Comparison of ENCODE assay signal across 31 cellular contexts in the genomic region with DNA sequence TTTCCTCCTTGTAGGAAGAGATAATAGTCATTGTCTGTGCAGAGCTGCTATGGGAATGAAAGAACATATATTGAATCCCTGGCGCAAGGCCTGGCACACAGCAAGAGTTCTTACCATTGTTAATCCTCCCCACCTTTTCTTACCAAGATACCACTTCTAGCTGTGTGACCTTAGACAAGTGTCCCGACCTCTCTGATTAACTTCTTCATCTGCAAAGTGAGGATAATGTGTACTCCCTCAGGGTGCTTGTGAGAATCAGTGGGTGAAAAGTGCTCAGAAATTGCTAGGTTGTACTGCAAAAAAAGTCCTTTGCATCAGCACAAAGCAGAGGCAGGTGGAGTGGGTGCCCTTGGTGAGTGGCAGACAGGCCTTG. TPM values are rescaled to one million over a fixed set of nuclear protein-coding genes. Genes with fewer than 3 reads are reported as not detected.
DNase-seq lines count a peak whose midpoint lies in the region; ATAC-seq, FAIRE-seq and TF ChIP-seq lines count a peak whose summit lies in the region.
"Had no signal": no experiment of that assay in that cellular context is flagged by ENCODE, and none has a peak within 500 bp of the region (broad histone marks: within the 10 kb centered on the region; RNA-seq: fewer than 3 reads in every experiment).

No MANE protein-coding gene starts in this region.

- TF ChIP-seq CTCF in K562 (IDR thresholded peaks at IDR 0.05 in 2 of 3, conservative IDR thresholded peaks at IDR 0.05 in 1 of 3; ENCODE audit: insufficient read depth in 2 of 3, low read depth in 1 of 3, low read length in 3 of 3) = no peak

- DNase-seq in HTR-8/SVneo (ENCODE audit: insufficient read length, low spot score) (no peak), K562 (ENCODE audit: extremely low read depth in 1 of 4, low spot score in 3 of 4) (no peak), trophoblast cell (no peak), NCI-H2029 (lab: John Stamatoyannopoulos, UW) (no peak), NCI-H748 (lab: John Stamatoyannopoulos, UW; ENCODE audit: unreplicated experiment) (no peak)
- DNase-seq: activated CD4-positive, alpha-beta T cell treated with anti-CD3 and anti-CD28 coated beads, Interleukin-2, amount 50 U/mL, for 48 hours; activated CD8-positive, alpha-beta memory T cell treated with anti-CD3 and anti-CD28 coated beads, Interleukin-2, amount 50 U/mL, for 4 hours; anterior cingulate cortex; Calu3; effector CD8-positive, alpha-beta T cell; H9; heart right ventricle; KBM-7; MG63; mucosa of descending colon; NCI-H748 treated with DMSO at 0.1 percent for 48 hours; ovary; right cardiac atrium; spleen; substantia nigra; upper lobe of right lung had no signal

- H2BK5ac ChIP-seq in trophoblast cell (ENCODE audit: low read depth, low read length, poor library complexity) = no peak overlapping the region

- H3K9ac ChIP-seq in K562 (ENCODE audit: insufficient read depth in 1 of 2, low read depth in 2 of 2, low read length in 2 of 2) (no peak overlapping the region; a peak in 1 of 4 replicates), trophoblast cell (ENCODE audit: low read length) (no peak overlapping the region)

- in situ Hi-C loops in K562 (cut with MboI) = no loop called here

- H2BK120ac ChIP-seq in trophoblast cell (ENCODE audit: insufficient read depth, low read length, poor library complexity) = no peak overlapping the region

- peaks cover 15% of the 10 kb centered on the region for H3K79me1 ChIP-seq in trophoblast cell (ENCODE audit: low read length)

- intact Hi-C loops in K562 (cut with micrococcal nuclease) = no loop called here

- H3K23ac ChIP-seq in trophoblast cell (ENCODE audit: low read length) = no peak overlapping the region

- no peak overlapping the region for H4K12ac ChIP-seq in trophoblast cell (ENCODE audit: low read depth, low read length)

- no TSS peak for BruUV-seq in K562 (replicated peaks; lab: Mats Ljungman, UMichigan)

- no peaks in the 10 kb centered on the region for H3K9me1 ChIP-seq in K562 (ENCODE audit: control insufficient read depth, insufficient read depth, low read length)

- no peak overlapping the region for H3K4ac ChIP-seq in trophoblast cell (ENCODE audit: low read depth, low read length)

- no peaks in the 10 kb centered on the region for H4K20me1 ChIP-seq in K562 (replicated peaks; ENCODE audit: control insufficient read depth, insufficient read depth, low read length)

- CTCF ChIA-PET in K562 (lab: Yijun Ruan, JAX; ENCODE audit: low intra/inter-chr PET ratio) = no interaction called here

- POLR2A ChIA-PET in K562 (lab: Yijun Ruan, JAX) = interaction anchor here (1.2 to 3.3 kb wide), 5 partner anchors 9 to 150 kb away, joined by 3 to 13 read pairs (median 6); partner anchors contain the start of gene CFL1

- no peak overlapping the region for H2BK12ac ChIP-seq in trophoblast cell (ENCODE audit: low read length)

- peak; percentile 57 for FAIRE-seq in HTR-8/SVneo (lab: Jason Lieb, UNC)
- no peak for FAIRE-seq in K562 (lab: Jason Lieb, UNC)
- FAIRE-seq: colon, TTC549 had no signal

- 44% methylated on average over 2 of the region's 2 CpGs for WGBS in K562 (ENCODE audit: insufficient coverage, low coverage, missing lambda C conversion rate)
- no CpG with 5 or more reads among the region's 2 CpGs for WGBS in trophoblast cell (ENCODE audit: extremely low coverage, insufficient coverage, insufficient read length)

- H3K27ac ChIP-seq in K562 (ENCODE audit: extremely low read depth, low read depth, low read length) (no peak overlapping the region), trophoblast cell (ENCODE audit: low read depth, low read length) (no peak overlapping the region)
- H3K27ac ChIP-seq: C4-2B, esophagus muscularis mucosa, foreskin keratinocyte, heart right ventricle, ovary, upper lobe of right lung had no signal

- H2AFZ ChIP-seq in K562 (ENCODE audit: low read depth, low read length) = no peak overlapping the region
- no peak overlapping the region for H2AFZ ChIP-seq in trophoblast cell (ENCODE audit: insufficient read depth, low read length, poor library complexity)

- no peak overlapping the region for H4K8ac ChIP-seq in trophoblast cell (ENCODE audit: low read depth, low read length)

- H2AK5ac ChIP-seq in trophoblast cell (ENCODE audit: low read length) = peak overlapping the region; percentile 15

- no peak overlapping the region for H4K91ac ChIP-seq in trophoblast cell (ENCODE audit: low read depth, low read length)

- ATAC-seq in K562 = no peak
- ATAC-seq: activated CD4-positive, CD25-positive, alpha-beta regulatory T cell treated with anti-CD3 and anti-CD28 coated beads, Interleukin-2, amount 50 U/mL, for 24 hours; heart right ventricle; mucosa of descending colon; right cardiac atrium; upper lobe of right lung had no signal

- H3K4me3 ChIP-seq in K562 (no peak overlapping the region), trophoblast cell (ENCODE audit: low read depth, low read length) (no peak overlapping the region)
- H3K4me3 ChIP-seq: esophagus muscularis mucosa, heart right ventricle, lung, MG63, mucosa of descending colon, ovary, spleen, upper lobe of right lung had no signal

- no peaks in the 10 kb centered on the region for H3K9me3 ChIP-seq in K562 (replicated peaks; ENCODE audit: control insufficient read depth, insufficient read depth, low read depth, low read length)
- no peaks in the 10 kb centered on the region for H3K9me3 ChIP-seq in trophoblast cell (ENCODE audit: insufficient read depth, low read depth, low read length)
- H3K9me3 ChIP-seq: esophagus muscularis mucosa, heart right ventricle, MG63, mucosa of descending colon, ovary, spleen, upper lobe of right lung had no signal

- H3K18ac ChIP-seq in trophoblast cell (ENCODE audit: low read length) = no peak overlapping the region

- H3K79me2 ChIP-seq in K562 (ENCODE audit: control insufficient read depth, insufficient read depth, low read length) (peaks cover 12% of the 10 kb centered on the region), trophoblast cell (ENCODE audit: control insufficient read depth, insufficient read depth, low read length, poor library complexity) (peaks cover 3% of the 10 kb centered on the region)

- H3K14ac ChIP-seq in trophoblast cell (ENCODE audit: low read length) = no peak overlapping the region

- no peak for TF ChIP-seq EP300 in K562 (IDR thresholded peaks at IDR 0.05; ENCODE audit: low read length)

- TF ChIP-seq RAD21 in K562 (CRISPR knock-in tag; conservative IDR thresholded peaks at IDR 0.05 in 1 of 2, IDR thresholded peaks at IDR 0.05 in 1 of 2) = no peak

- H3K4me2 ChIP-seq in K562 (ENCODE audit: insufficient read depth, low read length) (no peak overlapping the region), trophoblast cell (ENCODE audit: low read length) (no peak overlapping the region)

- H3K36me3 ChIP-seq in K562 (ENCODE audit: control insufficient read depth, insufficient read depth, low read length) (peaks cover 24% of the 10 kb centered on the region; the same call in 2 of the 3 replicates), trophoblast cell (ENCODE audit: control insufficient read depth in 1 of 2, insufficient read depth in 2 of 2, low read length in 2 of 2) (peaks cover 8 to 9% of the 10 kb centered on the region in 2 experiments)
- H3K36me3 ChIP-seq: ovary had no signal

- H3K27me3 ChIP-seq in K562 (ENCODE audit: control insufficient read depth in 2 of 2, insufficient read depth in 2 of 2, low read length in 2 of 2) (no peaks in the 10 kb centered on the region), trophoblast cell (ENCODE audit: insufficient read depth, low read length) (no peaks in the 10 kb centered on the region)
- H3K27me3 ChIP-seq: MG63, ovary had no signal

- peaks cover 28 to 42% of the 10 kb centered on the region in 2 experiments for H3K4me1 ChIP-seq in K562 (replicated peaks in 1 of 2; ENCODE audit: control insufficient read depth in 2 of 2, insufficient read depth in 2 of 2, low read length in 2 of 2)
- peaks cover 36 to 40% of the 10 kb centered on the region in 2 experiments for H3K4me1 ChIP-seq in trophoblast cell (ENCODE audit: control insufficient read depth in 1 of 2, insufficient read depth in 2 of 2, low read length in 2 of 2)

- no peak for TF ChIP-seq POLR2A in K562 (conservative IDR thresholded peaks at IDR 0.05)

RNA-seq across cellular contexts. Expression of gene CST6, which starts 3.7 kb away (rescaled TPM):
- total RNA-seq in K562 (2011; cell fraction: chromatin; rRNA removed; ENCODE audit: low replicate concordance) = not detected in 2 replicates
- not detected in 2 replicates for total RNA-seq in K562 (2011; cell fraction: nucleolus; rRNA removed)
- total RNA-seq in K562 (2011; cell fraction: nucleoplasm; rRNA removed) = not detected in 2 replicates
- total RNA-seq in K562 (2014; rRNA removed) (not detected in 2 replicates), K562 (2014; rRNA removed; fragmentation: Illumina TruSeq; extraction: Trizol) (not detected in 2 replicates), K562 (2015; rRNA removed; fragmentation: Illumina TruSeq; extraction: Trizol) (not detected in 2 replicates), K562 (2021) (not detected in 2 replicates)
- polyA plus RNA-seq in K562 (2011; rRNA removed) (not detected in 2 replicates), K562 (2014; fragmentation: Illumina TruSeq; extraction: Trizol) (not detected in 2 replicates), K562 (2014; fragmentation: Nextera tagmentation; extraction: Ambion mirVana) (not detected), K562 (2014; rRNA removed) (not detected in 2 replicates)
- polyA plus RNA-seq in K562 (2011; cell fraction: cytosol; rRNA removed) = not detected in 2 replicates
- polyA plus RNA-seq in K562 (2011; cell fraction: nucleus; rRNA removed) = not detected in 2 replicates
- not detected in 2 replicates for polyA plus RNA-seq in K562 (2012)
- polyA minus RNA-seq in K562 (2011; rRNA and poly(A)+ RNA removed) = not detected in 2 replicates
- not detected in 2 replicates for polyA minus RNA-seq in K562 (2011; cell fraction: cytosol; rRNA and poly(A)+ RNA removed)
- polyA minus RNA-seq in K562 (2011; cell fraction: nucleus; rRNA and poly(A)+ RNA removed) = not detected in 2 replicates
- 15.1 and 18.1 TPM in 2 replicates for polyA plus RNA-seq in trophoblast cell (2013)
- total RNA-seq: esophagus muscularis mucosa, H9, mucosa of descending colon, spleen had no signal

RNA-seq across cellular contexts. Expression of gene BANF1, which starts 5.8 kb away (rescaled TPM):
- total RNA-seq in K562 (2011; cell fraction: chromatin; rRNA removed; ENCODE audit: low replicate concordance) = 25.3 and 48.9 TPM in 2 replicates
- 39.3 and 51.5 TPM in 2 replicates for total RNA-seq in K562 (2011; cell fraction: nucleolus; rRNA removed)
- 50.8 and 78.0 TPM in 2 replicates for total RNA-seq in K562 (2011; cell fraction: nucleoplasm; rRNA removed)
- total RNA-seq in K562 (2014; rRNA removed) (108 and 137 TPM in 2 replicates), K562 (2014; rRNA removed; fragmentation: Illumina TruSeq; extraction: Trizol) (123 and 126 TPM in 2 replicates), K562 (2015; rRNA removed; fragmentation: Illumina TruSeq; extraction: Trizol) (117 and 123 TPM in 2 replicates), K562 (2021) (285 and 295 TPM in 2 replicates)
- polyA plus RNA-seq in K562 (2011; rRNA removed) (160 and 218 TPM in 2 replicates), K562 (2014; fragmentation: Illumina TruSeq; extraction: Trizol) (413 and 508 TPM in 2 replicates), K562 (2014; fragmentation: Nextera tagmentation; extraction: Ambion mirVana) (100 to 1,000 TPM; 631 to 651 TPM), K562 (2014; rRNA removed) (226 and 263 TPM in 2 replicates)
- 292 and 374 TPM in 2 replicates for polyA plus RNA-seq in K562 (2011; cell fraction: cytosol; rRNA removed)
- polyA plus RNA-seq in K562 (2011; cell fraction: nucleus; rRNA removed) = 107 and 151 TPM in 2 replicates
- 188 and 324 TPM in 2 replicates for polyA plus RNA-seq in K562 (2012)
- polyA minus RNA-seq in K562 (2011; rRNA and poly(A)+ RNA removed) = 92.4 and 96.0 TPM in 2 replicates
- 40.0 and 64.2 TPM in 2 replicates for polyA minus RNA-seq in K562 (2011; cell fraction: cytosol; rRNA and poly(A)+ RNA removed)
- 18.3 and 29.5 TPM in 2 replicates for polyA minus RNA-seq in K562 (2011; cell fraction: nucleus; rRNA and poly(A)+ RNA removed)
- polyA plus RNA-seq in trophoblast cell (2013) = 248 and 252 TPM in 2 replicates

RNA-seq across cellular contexts. Expression of gene EIF1AD, which starts 6.1 kb away (rescaled TPM):
- total RNA-seq in K562 (2011; cell fraction: chromatin; rRNA removed; ENCODE audit: low replicate concordance) = 89.4 and 137 TPM in 2 replicates
- 61.6 and 76.4 TPM in 2 replicates for total RNA-seq in K562 (2011; cell fraction: nucleolus; rRNA removed)
- total RNA-seq in K562 (2011; cell fraction: nucleoplasm; rRNA removed) = 76.9 and 106 TPM in 2 replicates
- total RNA-seq in K562 (2014; rRNA removed) (58.7 and 63.5 TPM in 2 replicates), K562 (2014; rRNA removed; fragmentation: Illumina TruSeq; extraction: Trizol) (52.0 and 55.7 TPM in 2 replicates), K562 (2015; rRNA removed; fragmentation: Illumina TruSeq; extraction: Trizol) (54.6 and 57.2 TPM in 2 replicates), K562 (2021) (63.5 and 67.3 TPM in 2 replicates)
- polyA plus RNA-seq in K562 (2011; rRNA removed) (58.7 TPM in 2 replicates), K562 (2014; fragmentation: Illumina TruSeq; extraction: Trizol) (66.5 and 68.6 TPM in 2 replicates), K562 (2014; fragmentation: Nextera tagmentation; extraction: Ambion mirVana) (10 to 100 TPM; 66.9 to 98.8 TPM), K562 (2014; rRNA removed) (50.1 and 50.9 TPM in 2 replicates)
- 56.6 and 67.7 TPM in 2 replicates for polyA plus RNA-seq in K562 (2011; cell fraction: cytosol; rRNA removed)
- 46.7 and 60.3 TPM in 2 replicates for polyA plus RNA-seq in K562 (2011; cell fraction: nucleus; rRNA removed)
- 28.4 and 45.6 TPM in 2 replicates for polyA plus RNA-seq in K562 (2012)
- 99.4 and 103 TPM in 2 replicates for polyA minus RNA-seq in K562 (2011; rRNA and poly(A)+ RNA removed)
- 45.2 and 46.6 TPM in 2 replicates for polyA minus RNA-seq in K562 (2011; cell fraction: cytosol; rRNA and poly(A)+ RNA removed)
- 27.7 and 37.1 TPM in 2 replicates for polyA minus RNA-seq in K562 (2011; cell fraction: nucleus; rRNA and poly(A)+ RNA removed)
- polyA plus RNA-seq in trophoblast cell (2013) = 38.7 and 41.3 TPM in 2 replicates

RNA-seq across cellular contexts. Expression of gene CATSPER1, which starts 18.2 kb away (rescaled TPM):
- 0.60 and 2.4 TPM in 2 replicates for total RNA-seq in K562 (2011; cell fraction: chromatin; rRNA removed; ENCODE audit: low replicate concordance)
- 0.39 and 3.2 TPM in 2 replicates for total RNA-seq in K562 (2011; cell fraction: nucleolus; rRNA removed)
- 0.95 and 1.5 TPM in 2 replicates for total RNA-seq in K562 (2011; cell fraction: nucleoplasm; rRNA removed)
- 0.04 and 0.32 TPM in 2 replicates for total RNA-seq in K562 (2014; rRNA removed)
- 0.13 and 0.47 TPM in 2 replicates for total RNA-seq in K562 (2014; rRNA removed; fragmentation: Illumina TruSeq; extraction: Trizol)
- 0.45 and 0.47 TPM in 2 replicates for total RNA-seq in K562 (2015; rRNA removed; fragmentation: Illumina TruSeq; extraction: Trizol)
- total RNA-seq in K562 (2021) = 0.56 and 1.1 TPM in 2 replicates
- polyA plus RNA-seq in K562 (2011; rRNA removed) = 1.4 and 3.3 TPM in 2 replicates
- polyA plus RNA-seq in K562 (2011; cell fraction: cytosol; rRNA removed) = 0.84 and 3.5 TPM in 2 replicates
- 0.46 and 1.6 TPM in 2 replicates for polyA plus RNA-seq in K562 (2011; cell fraction: nucleus; rRNA removed)
- polyA plus RNA-seq in K562 (2012) = 2.2 and 2.5 TPM in 2 replicates
- 0.21 and 0.46 TPM in 2 replicates for polyA plus RNA-seq in K562 (2014; fragmentation: Illumina TruSeq; extraction: Trizol)
- polyA plus RNA-seq in K562 (2014; fragmentation: Nextera tagmentation; extraction: Ambion mirVana) = 1 to 10 TPM in 1 of 2 experiments, under 1 TPM in 1; 0.76 to 1.5 TPM
- 0.85 and 1.1 TPM in 2 replicates for polyA plus RNA-seq in K562 (2014; rRNA removed)
- polyA minus RNA-seq in K562 (2011; rRNA and poly(A)+ RNA removed) = 0.09 and 0.81 TPM in 2 replicates
- polyA minus RNA-seq in K562 (2011; cell fraction: cytosol; rRNA and poly(A)+ RNA removed) = 0.86 TPM in 1 of 2 replicates, not detected in the other
- 0.40 and 0.44 TPM in 2 replicates for polyA minus RNA-seq in K562 (2011; cell fraction: nucleus; rRNA and poly(A)+ RNA removed)
- polyA plus RNA-seq in trophoblast cell (2013) = 0.04 TPM in 1 of 2 replicates, not detected in the other
- total RNA-seq: foreskin keratinocyte; H9; mucosa of descending colon; right cardiac atrium; T-helper 1 cell treated with Interleukin-12 subunit alpha and Interleukin-12 subunit beta and Interleukin-4 antibody, amounts not matched to agents 30 ng/mL and 1 ng/mL, for 36 hours had no signal
- polyA plus RNA-seq: foreskin keratinocyte, ovary, right cardiac atrium had no signal

RNA-seq across cellular contexts. Expression of gene GAL3ST3, which starts 40.9 kb away (rescaled TPM):
- total RNA-seq in K562 (2011; cell fraction: chromatin; rRNA removed; ENCODE audit: low replicate concordance) = not detected in 2 replicates
- not detected in 2 replicates for total RNA-seq in K562 (2011; cell fraction: nucleolus; rRNA removed)
- total RNA-seq in K562 (2011; cell fraction: nucleoplasm; rRNA removed) = not detected in 2 replicates
- total RNA-seq in K562 (2014; rRNA removed) (not detected in 2 replicates), K562 (2014; rRNA removed; fragmentation: Illumina TruSeq; extraction: Trizol) (not detected in 2 replicates), K562 (2015; rRNA removed; fragmentation: Illumina TruSeq; extraction: Trizol) (not detected in 2 replicates), K562 (2021) (not detected in 2 replicates)
- polyA plus RNA-seq in K562 (2011; rRNA removed) (not detected in 2 replicates), K562 (2014; fragmentation: Illumina TruSeq; extraction: Trizol) (not detected in 2 replicates), K562 (2014; fragmentation: Nextera tagmentation; extraction: Ambion mirVana) (not detected), K562 (2014; rRNA removed) (not detected in 2 replicates)
- not detected in 2 replicates for polyA plus RNA-seq in K562 (2011; cell fraction: cytosol; rRNA removed)
- polyA plus RNA-seq in K562 (2011; cell fraction: nucleus; rRNA removed) = not detected in 2 replicates
- not detected in 2 replicates for polyA plus RNA-seq in K562 (2012)
- not detected in 2 replicates for polyA minus RNA-seq in K562 (2011; rRNA and poly(A)+ RNA removed)
- polyA minus RNA-seq in K562 (2011; cell fraction: cytosol; rRNA and poly(A)+ RNA removed) = not detected in 2 replicates
- polyA minus RNA-seq in K562 (2011; cell fraction: nucleus; rRNA and poly(A)+ RNA removed) = not detected in 2 replicates
- polyA plus RNA-seq in trophoblast cell (2013) = 0.12 TPM in 2 replicates
- total RNA-seq: Calu3; foreskin keratinocyte; lung; mucosa of descending colon; natural killer cell treated with Interleukin-12 subunit alpha and Interleukin-12 subunit beta and Interleukin-15 and Interleukin-18, amount 100 ng/mL, for 72 hours; RPMI7951; spleen; T-helper 1 cell treated with Interleukin-12 subunit alpha and Interleukin-12 subunit beta and Interleukin-4 antibody, amounts not matched to agents 30 ng/mL and 1 ng/mL, for 36 hours; upper lobe of right lung had no signal
- polyA plus RNA-seq: foreskin keratinocyte, lung had no signal
